9 cellular contexts compared by ENCODE assay signal in the genomic region with DNA sequence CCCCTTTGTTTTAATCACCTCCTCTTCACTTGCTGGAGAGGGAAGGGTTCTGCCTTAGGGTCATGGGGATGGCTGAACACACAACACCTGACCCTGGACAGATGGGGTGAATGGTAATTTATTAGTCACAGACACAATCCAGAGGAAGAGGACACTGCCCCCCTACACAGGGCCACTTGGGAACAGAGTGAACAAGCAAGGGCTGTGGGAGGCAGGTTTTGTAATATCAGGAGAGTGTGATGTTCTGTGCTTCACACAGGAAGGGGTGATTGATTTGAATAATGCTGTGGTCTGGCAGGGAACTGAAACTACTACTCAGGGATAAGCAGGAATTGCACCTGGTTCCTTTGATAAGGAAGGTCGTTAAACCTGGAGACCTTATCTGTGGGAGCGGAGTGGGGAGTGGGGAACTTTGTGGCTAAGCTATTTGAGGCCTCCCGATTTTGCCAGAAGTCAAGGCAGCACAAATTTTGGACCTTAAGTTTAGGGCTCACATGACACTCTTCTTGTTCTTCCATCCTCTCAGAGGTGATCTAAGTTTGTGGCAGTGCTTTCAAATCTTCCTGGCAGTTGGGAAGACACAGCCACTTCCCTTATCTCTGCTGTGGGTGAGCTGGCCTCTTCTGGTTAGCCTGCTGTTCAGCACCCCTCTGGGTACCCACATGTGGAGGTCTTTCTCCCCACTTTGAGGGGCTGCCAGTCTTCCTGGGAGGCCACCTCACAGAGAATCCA.
DNase-seq lines count a peak whose midpoint lies in the region; ATAC-seq, FAIRE-seq and TF ChIP-seq lines count a peak whose summit lies in the region.
"Had no signal": no experiment of that assay in that cellular context is flagged by ENCODE, and none has a peak within 500 bp of the region (broad histone marks: within the 10 kb centered on the region; RNA-seq: fewer than 3 reads in every experiment).

No MANE protein-coding gene starts in this region.

- H3K9ac ChIP-seq in HCT116 (ENCODE audit: low read length) (no peak overlapping the region), MM.1S (ENCODE audit: low read length) (no peak overlapping the region)

- H2AFZ ChIP-seq in HCT116 (ENCODE audit: low read depth, low read length, poor library complexity, severe bottlenecking) (no peak overlapping the region), MM.1S (ENCODE audit: low read length) (no peak overlapping the region)

- no peaks in the 10 kb centered on the region for H4K20me1 ChIP-seq in HCT116 (ENCODE audit: insufficient read depth)
- no peaks in the 10 kb centered on the region for H4K20me1 ChIP-seq in MM.1S (ENCODE audit: insufficient read depth, low read length)

- 24 to 41% (median 37%) methylated on average over 3 of the region's 3 CpGs for WGBS in ovary, 3 donors

- H3K36me3 Mint-ChIP-seq in memory B cell, result no peaks in the 10 kb centered on the region
- H3K36me3 Mint-ChIP-seq: brain had no signal

- RAD21 ChIA-PET in HCT116 (lab: Charles Lee; ENCODE audit: low non-redundant PET in 1 of 2, low total read pairs in 2 of 2, uncharacterized antibody in 2 of 2, unreplicated experiment in 2 of 2), result no interaction called here

- H3K27ac ChIP-seq in HCT116 (ENCODE audit: low read depth, low read length) (no peak overlapping the region), ovary (no peak overlapping the region), MM.1S (ENCODE audit: low read length) (no peak overlapping the region)

- intact Hi-C loops in HCT116 (cut with micrococcal nuclease), result no loop called here
- intact Hi-C loops in ovary (cut with DNase I), result no loop called here

- CTCF ChIA-PET in HCT116 (lab: Charles Lee), result no interaction called here

- DNase-seq in Daoy (ENCODE audit: low read depth) (peak; percentile 45), HCT116 (ENCODE audit: low read depth, low spot score) (no peak), RCC 7860 (ENCODE audit: low spot score) (peak; percentile 24), memory B cell (ENCODE audit: low spot score in 2 of 2) (no peak), ovary (no peak), NCI-H2081 treated with DMSO at 0.1 percent for 48 hours (lab: John Stamatoyannopoulos, UW) (no peak), MM.1S (no peak), SW480 (ENCODE audit: low spot score) (no peak)

- H3K4me2 ChIP-seq in HCT116 (ENCODE audit: low read length), result no peak overlapping the region
- H3K4me2 ChIP-seq in MM.1S (ENCODE audit: low read depth, low read length), result no peak overlapping the region

- H3K27ac Mint-ChIP-seq in memory B cell, result peak overlapping the region; percentile 57

- no peaks in the 10 kb centered on the region for H3K9me3 ChIP-seq in HCT116 (ENCODE audit: control insufficient read depth in 1 of 2, insufficient read depth in 1 of 2, low read depth in 1 of 2, low read length in 2 of 2)
- H3K9me3 ChIP-seq in ovary, result no peaks in the 10 kb centered on the region
- no peaks in the 10 kb centered on the region for H3K9me3 ChIP-seq in MM.1S (replicated peaks; ENCODE audit: insufficient read depth, low read length)

- TF ChIP-seq RAD21 in HCT116 (IDR thresholded peaks at IDR 0.05; ENCODE audit: low read depth), result no peak

- no TSS peak for BruUV-seq in HCT116 (replicated peaks; lab: Mats Ljungman, UMichigan)

- no peak for FAIRE-seq in RCC 7860 (lab: Jason Lieb, UNC)

- peak overlapping the region; percentile 22 for H3K4me3 Mint-ChIP-seq in memory B cell
- H3K4me3 Mint-ChIP-seq: brain had no signal

- H3K9me2 ChIP-seq in HCT116 (ENCODE audit: insufficient read depth) (no peaks in the 10 kb centered on the region), MM.1S (replicated peaks; ENCODE audit: insufficient read depth, low read length) (no peaks in the 10 kb centered on the region)

- POLR2A ChIA-PET in HCT116 (lab: Charles Lee), result no interaction called here

- no peaks in the 10 kb centered on the region for H3K79me2 ChIP-seq in HCT116 (ENCODE audit: insufficient read depth, low read length)
- no peaks in the 10 kb centered on the region for H3K79me2 ChIP-seq in MM.1S (ENCODE audit: low read length)

- H3K36me3 ChIP-seq in HCT116 (ENCODE audit: control insufficient read depth in 1 of 2, insufficient read depth in 2 of 2, low read length in 2 of 2) (no peaks in the 10 kb centered on the region), ovary (no peaks in the 10 kb centered on the region), MM.1S (replicated peaks; ENCODE audit: insufficient read depth, low read length) (no peaks in the 10 kb centered on the region)

- H3K27me3 Mint-ChIP-seq in memory B cell, result no peaks in the 10 kb centered on the region

- H3F3A ChIP-seq in MM.1S (ENCODE audit: insufficient read depth, low read length), result no peaks in the 10 kb centered on the region

- no peak for TF ChIP-seq CTCF in HCT116 (IDR thresholded peaks at IDR 0.05 in 2 of 3, conservative IDR thresholded peaks at IDR 0.05 in 1 of 3; ENCODE audit: borderline replicate concordance in 1 of 3, insufficient read depth in 1 of 3, low read depth in 2 of 3, low read length in 2 of 3)
- no peak for TF ChIP-seq CTCF in ovary (IDR thresholded peaks at IDR 0.05)
- TF ChIP-seq CTCF in MM.1S (IDR thresholded peaks at IDR 0.05; ENCODE audit: low read length), result no peak

- no peaks in the 10 kb centered on the region for H3K27me3 ChIP-seq in HCT116 (ENCODE audit: insufficient read depth, low read length)
- H3K27me3 ChIP-seq in ovary, result no peaks in the 10 kb centered on the region
- no peaks in the 10 kb centered on the region for H3K27me3 ChIP-seq in MM.1S (replicated peaks; ENCODE audit: insufficient read depth, low read length)

- H3K4me3 ChIP-seq in HCT116 (replicated peaks in 1 of 2; ENCODE audit: low read depth in 1 of 2, low read length in 2 of 2), result no peak overlapping the region
- no peak overlapping the region for H3K4me3 ChIP-seq in ovary
- no peak overlapping the region for H3K4me3 ChIP-seq in MM.1S (ENCODE audit: low read length)

- peaks cover 17% of the 10 kb centered on the region for H3K4me1 Mint-ChIP-seq in memory B cell

- H3K4me1 ChIP-seq in HCT116 (ENCODE audit: control insufficient read depth in 1 of 2, insufficient read depth in 2 of 2, low read length in 2 of 2) (peaks cover 0 to 12% of the 10 kb centered on the region in 2 experiments; a peak in 1 of 4 replicates), ovary (ENCODE audit: insufficient read depth) (no peaks in the 10 kb centered on the region), MM.1S (ENCODE audit: low read length) (peaks cover 7% of the 10 kb centered on the region; the same call in 1 of the 2 replicates)

- no peak for TF ChIP-seq EP300 in ovary (IDR thresholded peaks at IDR 0.05)

- no peak for TF ChIP-seq POLR2A in HCT116 (IDR thresholded peaks at IDR 0.05; ENCODE audit: borderline replicate concordance, extremely low read depth, insufficient read depth, insufficient read length)
- TF ChIP-seq POLR2A in ovary (IDR thresholded peaks at IDR 0.05), result no peak

- H3K9me3 Mint-ChIP-seq in memory B cell, result no peaks in the 10 kb centered on the region
- H3K9me3 Mint-ChIP-seq: brain had no signal

- ATAC-seq in HCT116 (peak; percentile 30; the same call in 1 of the 2 replicates), memory B cell (ENCODE audit: low read depth) (peak; percentile 57)

TF ChIP-seq in HCT116, 20 proteins besides CTCF, POLR2A, EP300 and RAD21:
- no peak for TF ChIP-seq CBX3 (IDR thresholded peaks at IDR 0.05; ENCODE audit: low read depth)
- no peak for TF ChIP-seq CEBPB (IDR thresholded peaks at IDR 0.05; ENCODE audit: low read depth)
- no peak for TF ChIP-seq POLR2AphosphoS5 (IDR thresholded peaks at IDR 0.05; ENCODE audit: low read depth, low read length)
- TF ChIP-seq SIN3A (IDR thresholded peaks at IDR 0.05; ENCODE audit: low read depth), result no peak
- TF ChIP-seq, protein P1, sequence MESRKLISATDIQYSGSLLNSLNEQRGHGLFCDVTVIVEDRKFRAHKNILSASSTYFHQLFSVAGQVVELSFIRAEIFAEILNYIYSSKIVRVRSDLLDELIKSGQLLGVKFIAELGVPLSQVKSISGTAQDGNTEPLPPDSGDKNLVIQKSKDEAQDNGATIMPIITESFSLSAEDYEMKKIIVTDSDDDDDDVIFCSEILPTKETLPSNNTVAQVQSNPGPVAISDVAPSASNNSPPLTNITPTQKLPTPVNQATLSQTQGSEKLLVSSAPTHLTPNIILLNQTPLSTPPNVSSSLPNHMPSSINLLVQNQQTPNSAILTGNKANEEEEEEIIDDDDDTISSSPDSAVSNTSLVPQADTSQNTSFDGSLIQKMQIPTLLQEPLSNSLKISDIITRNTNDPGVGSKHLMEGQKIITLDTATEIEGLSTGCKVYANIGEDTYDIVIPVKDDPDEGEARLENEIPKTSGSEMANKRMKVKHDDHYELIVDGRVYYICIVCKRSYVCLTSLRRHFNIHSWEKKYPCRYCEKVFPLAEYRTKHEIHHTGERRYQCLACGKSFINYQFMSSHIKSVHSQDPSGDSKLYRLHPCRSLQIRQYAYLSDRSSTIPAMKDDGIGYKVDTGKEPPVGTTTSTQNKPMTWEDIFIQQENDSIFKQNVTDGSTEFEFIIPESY (IDR thresholded peaks at IDR 0.05; ENCODE audit: extremely low read depth, insufficient replicate concordance, low read length), result no peak
- no peak for TF ChIP-seq EZH2 (IDR thresholded peaks at IDR 0.05)
- TF ChIP-seq FOSL1 (IDR thresholded peaks at IDR 0.05; ENCODE audit: low read depth), result no peak
- TF ChIP-seq, protein P2, sequence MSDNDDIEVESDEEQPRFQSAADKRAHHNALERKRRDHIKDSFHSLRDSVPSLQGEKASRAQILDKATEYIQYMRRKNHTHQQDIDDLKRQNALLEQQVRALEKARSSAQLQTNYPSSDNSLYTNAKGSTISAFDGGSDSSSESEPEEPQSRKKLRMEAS (IDR thresholded peaks at IDR 0.05), result no peak
- TF ChIP-seq EGR1 (IDR thresholded peaks at IDR 0.05; ENCODE audit: low read depth), result no peak
- TF ChIP-seq TCF7L2 (IDR thresholded peaks at IDR 0.05; ENCODE audit: borderline replicate concordance, extremely low read depth, insufficient read depth, insufficient read length), result no peak
TF ChIP-seq in HCT116: peak in this region for 0.

Comparison
In these comparisons a context has a peak if more than half of its experiments do, and no peak if none do; other contexts are left out.
1. DNase-seq: peak in Daoy (single experiment) and RCC 7860 (single experiment); none in HCT116 (single experiment), memory B cell (0 of 2), ovary (0 of 5), NCI-H2081 treated with DMSO at 0.1 percent for 48 hours (single experiment), MM.1S (single experiment) and SW480 (single experiment).